1 cellular context compared by ENCODE assay signal in the genomic region with DNA sequence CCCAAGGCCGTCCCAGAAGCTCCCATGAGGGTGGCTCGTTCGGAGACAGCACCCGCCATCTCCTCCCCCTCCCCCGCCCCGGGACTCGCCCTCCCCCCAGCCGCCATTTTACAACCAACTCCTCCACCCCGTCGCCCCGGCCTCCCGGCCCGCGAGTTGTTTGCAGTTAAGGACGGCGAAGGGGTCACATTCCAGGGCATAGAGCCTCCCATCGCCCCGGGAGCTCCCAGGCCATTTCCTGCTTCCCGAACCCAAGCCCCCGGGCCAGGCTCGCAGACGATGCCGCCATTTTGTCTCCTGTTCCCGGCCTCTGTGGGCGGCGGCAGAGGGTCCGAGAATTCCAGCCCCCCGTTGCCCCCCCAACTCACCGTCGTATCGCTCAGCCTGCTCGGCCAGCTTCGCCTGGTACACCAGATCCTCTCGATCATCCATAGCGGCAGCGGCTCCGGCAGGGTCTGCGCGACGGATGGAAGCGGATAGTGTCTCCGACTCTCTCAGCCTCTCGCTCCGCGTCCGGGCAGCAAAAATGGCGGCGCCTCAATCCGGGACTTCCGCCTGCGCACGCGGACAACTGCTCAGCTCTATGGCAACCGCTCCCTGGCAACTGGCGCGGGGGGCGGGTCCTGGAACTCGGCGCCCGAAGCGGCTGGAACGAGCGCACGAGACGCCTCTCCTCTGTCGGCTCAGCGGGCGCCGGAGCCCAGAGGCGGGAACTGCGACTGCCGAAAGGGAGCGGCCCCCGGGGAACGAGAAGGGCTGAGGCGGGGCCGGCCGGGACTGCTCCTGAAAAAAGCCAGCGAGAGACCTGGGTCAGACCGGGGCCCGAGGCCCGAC.
A peak's percentile ranks its signal among the peaks of the same experiment; 100 is the strongest.
TF ChIP-seq lines count a peak whose summit lies in the region.

Gene YWHAE, minus strand, starts transcription at position 544 of the 834 bp plus-strand sequence. Its CDS starts 112 bp downstream, at position 432.

TF ChIP-seq in K562, 482 proteins besides CTCF, POLR2A, EP300 and RAD21 (continued from another document):
- TF ChIP-seq POLR2G (IDR thresholded peaks at IDR 0.05; ENCODE audit: low read depth, low read length) (peak; percentile 98), MYNN (IDR thresholded peaks at IDR 0.05) (peak; percentile 99), MYNN (CRISPR knock-in tag; IDR thresholded peaks at IDR 0.05) (peak; percentile 88), SMARCA5 (IDR thresholded peaks at IDR 0.05) (no peak), KDM4B (IDR thresholded peaks at IDR 0.05; ENCODE audit: borderline replicate concordance in 2 of 2, low read depth in 1 of 2) (peak in 1 of 2 experiments; percentile 79; a peak in 1 of 4 replicates), HCFC1 (IDR thresholded peaks at IDR 0.05; ENCODE audit: low read depth, low read length) (peak; percentile 22; the same call in 1 of the 2 replicates), ELF2 (CRISPR knock-in tag; IDR thresholded peaks at IDR 0.05) (peak; percentile 62; the same call in 1 of the 2 replicates), MAFF (IDR thresholded peaks at IDR 0.05; ENCODE audit: low read length) (no peak), ZNF316 (IDR thresholded peaks at IDR 0.05) (no peak), POU5F1 (IDR thresholded peaks at IDR 0.05; ENCODE audit: borderline replicate concordance, low read depth, low read length, partially characterized antibody) (peak; percentile 24), ZNF717 (CRISPR knock-in tag; IDR thresholded peaks at IDR 0.05) (no peak), SUPT5H (IDR thresholded peaks at IDR 0.05) (peak; percentile 96), IRF2 (CRISPR knock-in tag; IDR thresholded peaks at IDR 0.05) (no peak)
